21 cellular contexts compared by ENCODE assay signal in genomic region chr6:21067521-21067920, GRCh38.
DNase-seq lines count a peak whose midpoint lies in the region; ATAC-seq, FAIRE-seq and TF ChIP-seq lines count a peak whose summit lies in the region.
"Had no signal": no experiment of that assay in that cellular context is flagged by ENCODE, and none has a peak within 500 bp of the region (broad histone marks: within the 10 kb centered on the region; RNA-seq: fewer than 3 reads in every experiment).

No MANE protein-coding gene starts in this region.

- intact Hi-C loops in K562 (cut with micrococcal nuclease): no loop called here
- intact Hi-C loops in transverse colon (cut with DNase I; ENCODE audit: low total_unique reads): no loop called here

- H3K4me3 ChIP-seq in GM23338: no peak overlapping the region
- H3K4me3 ChIP-seq in NB4 (ENCODE audit: low read depth, low read length): no peak overlapping the region
- no peak overlapping the region for H3K4me3 ChIP-seq in K562
- no peak overlapping the region for H3K4me3 ChIP-seq in transverse colon

- no peaks in the 10 kb centered on the region for H3K9me1 ChIP-seq in K562 (ENCODE audit: control insufficient read depth, insufficient read depth, low read length)

- H3K4me3 Mint-ChIP-seq in GM23338: no peak overlapping the region
- H3K4me3 Mint-ChIP-seq: CD14-positive monocyte had no signal

- in situ Hi-C loops in K562 (cut with MboI): no loop called here
- in situ Hi-C loops in transverse colon (cut with MboI; ENCODE audit: low pct_ligation_motif_present in 1 of 4, low pct_unique_long_range_greater_than_20kb in 1 of 4, low sequenced_read_pairs in 3 of 4): no loop called here

- TF ChIP-seq EP300 in K562 (IDR thresholded peaks at IDR 0.05; ENCODE audit: low read length) (no peak), transverse colon (IDR thresholded peaks at IDR 0.05; ENCODE audit: low read depth) (no peak)

- H3F3A ChIP-seq in GM23338 (replicated peaks; ENCODE audit: low read depth): no peaks in the 10 kb centered on the region

- H3K4me1 ChIP-seq in GM23338 (ENCODE audit: insufficient read depth) (peaks cover 8% of the 10 kb centered on the region; the same call in 1 of the 2 replicates), K562 (replicated peaks in 1 of 2; ENCODE audit: control insufficient read depth in 2 of 2, insufficient read depth in 2 of 2, low read length in 2 of 2) (peaks cover 0 to 11% of the 10 kb centered on the region in 2 experiments; a peak in 2 of 5 replicates), transverse colon (no peaks in the 10 kb centered on the region)

- FAIRE-seq in K562 (lab: Jason Lieb, UNC): no peak
- FAIRE-seq: GM12892 had no signal

- no peak for TF ChIP-seq RAD21 in K562 (CRISPR knock-in tag; conservative IDR thresholded peaks at IDR 0.05 in 1 of 2, IDR thresholded peaks at IDR 0.05 in 1 of 2)

- no peaks in the 10 kb centered on the region for H4K20me1 ChIP-seq in GM23338 (replicated peaks; ENCODE audit: insufficient read depth)
- H4K20me1 ChIP-seq in K562 (replicated peaks; ENCODE audit: control insufficient read depth, insufficient read depth, low read length): no peaks in the 10 kb centered on the region

- TF ChIP-seq POLR2A in NB4 (IDR thresholded peaks at IDR 0.05; ENCODE audit: extremely low read depth, insufficient read length) (no peak), K562 (conservative IDR thresholded peaks at IDR 0.05) (no peak), transverse colon (IDR thresholded peaks at IDR 0.05) (no peak)

- H2AFZ ChIP-seq in GM23338 (no peak overlapping the region), K562 (ENCODE audit: low read depth, low read length) (no peak overlapping the region)

- no peaks in the 10 kb centered on the region for H3K27me3 ChIP-seq in GM23338 (ENCODE audit: insufficient read depth)
- H3K27me3 ChIP-seq in K562 (ENCODE audit: control insufficient read depth in 2 of 2, insufficient read depth in 2 of 2, low read length in 2 of 2): no peaks in the 10 kb centered on the region
- H3K27me3 ChIP-seq in transverse colon: no peaks in the 10 kb centered on the region

- peaks cover 7% of the 10 kb centered on the region; the same call in 2 of the 3 replicates for H3K36me3 Mint-ChIP-seq in GM23338 (ENCODE audit: low read depth)

- CTCF ChIA-PET in K562 (lab: Yijun Ruan, JAX; ENCODE audit: low intra/inter-chr PET ratio): no interaction called here

- no TSS peak for BruUV-seq in K562 (replicated peaks; lab: Mats Ljungman, UMichigan)

- H3K9me2 ChIP-seq in GM23338 (ENCODE audit: insufficient read depth): no peaks in the 10 kb centered on the region

- H3K27ac ChIP-seq in GM23338 (ENCODE audit: low read depth) (no peak overlapping the region), K562 (ENCODE audit: extremely low read depth, low read depth, low read length) (peak overlapping the region; percentile 13; the same call in 1 of the 3 replicates), transverse colon (no peak overlapping the region)

- no peaks in the 10 kb centered on the region for H3K36me3 ChIP-seq in GM23338 (ENCODE audit: insufficient read depth)
- H3K36me3 ChIP-seq in K562 (ENCODE audit: control insufficient read depth, insufficient read depth, low read length): no peaks in the 10 kb centered on the region
- H3K36me3 ChIP-seq in transverse colon: peaks cover 0 to 1% (median 0%) of the 10 kb centered on the region in 4 donors

- TF ChIP-seq CTCF in GM23338 (conservative IDR thresholded peaks at IDR 0.05; ENCODE audit: low read depth in 2 of 2) (no peak), NB4 (IDR thresholded peaks at IDR 0.05; ENCODE audit: low read depth, low read length) (no peak), K562 (IDR thresholded peaks at IDR 0.05 in 2 of 3, conservative IDR thresholded peaks at IDR 0.05 in 1 of 3; ENCODE audit: insufficient read depth in 2 of 3, low read depth in 1 of 3, low read length in 3 of 3) (no peak), omental fat pad (IDR thresholded peaks at IDR 0.05) (no peak), transverse colon (IDR thresholded peaks at IDR 0.05) (no peak)

- POLR2A ChIA-PET in K562 (lab: Yijun Ruan, JAX): interaction anchor here (1.1 to 1.4 kb wide), 3 partner anchors 9 to 12 kb away, joined by 3 to 5 read pairs (median 3); no protein-coding TSS in a partner anchor

- no peak overlapping the region for H3K4me2 ChIP-seq in GM23338
- H3K4me2 ChIP-seq in K562 (ENCODE audit: insufficient read depth, low read length): no peak overlapping the region

- peaks cover 3% of the 10 kb centered on the region; the same call in 1 of the 3 replicates for H3K9me3 Mint-ChIP-seq in GM23338

- peaks cover 2% of the 10 kb centered on the region for H3K27me3 Mint-ChIP-seq in GM23338 (ENCODE audit: insufficient read depth, low read depth, poor library complexity)

- H3K9me3 ChIP-seq in K562 (replicated peaks; ENCODE audit: control insufficient read depth, insufficient read depth, low read depth, low read length): no peaks in the 10 kb centered on the region
- H3K9me3 ChIP-seq in transverse colon: no peaks in the 10 kb centered on the region

- peaks cover 10% of the 10 kb centered on the region for H3K4me1 Mint-ChIP-seq in GM23338
- H3K4me1 Mint-ChIP-seq: CD14-positive monocyte had no signal

- ATAC-seq in GM23338 (no peak), K562 (no peak; the same call in 2 of the 3 replicates), omental fat pad (ENCODE audit: low FRiP score) (no peak), GM21619 (IDR thresholded peaks at IDR 0.05; ENCODE audit: unreplicated experiment) (no peak)
- ATAC-seq: Panc1, Right ventricle myocardium inferior had no signal

- no peak overlapping the region for H3K9ac ChIP-seq in K562 (ENCODE audit: insufficient read depth in 1 of 2, low read depth in 2 of 2, low read length in 2 of 2)

- WGBS in K562 (ENCODE audit: insufficient coverage, low coverage, missing lambda C conversion rate): 56% methylated on average over 3 of the region's 3 CpGs
- WGBS in transverse colon (ENCODE audit: low coverage in 1 of 2), 2 donors: 97 to 100% methylated on average over 3 of the region's 3 CpGs

- DNase-seq in GM23338 (ENCODE audit: low spot score): no peak
- DNase-seq in NB4 (ENCODE audit: low read depth): peak; percentile 17
- DNase-seq in K562 (ENCODE audit: extremely low read depth in 1 of 4, low spot score in 3 of 4): peak in 2 of 4 experiments; percentile 12 to 22
- DNase-seq in iris pigment epithelial cell (ENCODE audit: low read depth): peak; percentile 56
- no peak for DNase-seq in omental fat pad (ENCODE audit: low spot score)
- no peak for DNase-seq in transverse colon
- DNase-seq in NCI-H1105 (lab: John Stamatoyannopoulos, UW): no peak
- DNase-seq: ACHN, AML-193, COR-L47, Kasumi-1, MV-4-11, NCI-H1436 treated with DMSO at 0.1 percent for 48 hours, NCI-H2081 treated with DMSO at 0.1 percent for 48 hours, NCI-H510A, NCI-H82 had no signal

- H3K27ac Mint-ChIP-seq in GM23338: peak overlapping the region; percentile 35; the same call in 1 of the 2 replicates

- H3K79me2 ChIP-seq in GM23338 (replicated peaks; ENCODE audit: insufficient read depth): no peaks in the 10 kb centered on the region
- no peaks in the 10 kb centered on the region for H3K79me2 ChIP-seq in K562 (ENCODE audit: control insufficient read depth, insufficient read depth, low read length)

TF ChIP-seq in GM23338, 12 proteins besides CTCF, POLR2A, EP300 and RAD21:
- TF ChIP-seq STAT1 (IDR thresholded peaks at IDR 0.05; ENCODE audit: unreplicated experiment) (no peak), ETS1 (IDR thresholded peaks at IDR 0.05) (no peak), EZH2phosphoT487 (IDR thresholded peaks at IDR 0.05; ENCODE audit: unreplicated experiment) (no peak), ZNF331 (CRISPR knock-in tag; IDR thresholded peaks at IDR 0.05; ENCODE audit: low read depth) (no peak)
TF ChIP-seq in GM23338: peak in this region for 0.

TF ChIP-seq in K562, 482 proteins besides CTCF, POLR2A, EP300 and RAD21 (continues in another document):
- TF ChIP-seq JUN (IDR thresholded peaks at IDR 0.05; ENCODE audit: borderline replicate concordance, low read depth, low read length) (no peak), JUN (CRISPR knock-in tag; IDR thresholded peaks at IDR 0.05; ENCODE audit: borderline replicate concordance) (no peak), NELFE (IDR thresholded peaks at IDR 0.05; ENCODE audit: insufficient read depth, insufficient read length) (no peak), FIP1L1 (IDR thresholded peaks at IDR 0.05; ENCODE audit: low read depth, low read length, poor library complexity, severe bottlenecking) (no peak), ZBTB7A (IDR thresholded peaks at IDR 0.05; ENCODE audit: borderline replicate concordance, control insufficient read depth, low read depth, low read length) (no peak), MAFK (IDR thresholded peaks at IDR 0.05; ENCODE audit: low read length) (peak; percentile 53; the same call in 1 of the 2 replicates), DLX4 (CRISPR knock-in tag; IDR thresholded peaks at IDR 0.05) (no peak), RBM25 (IDR thresholded peaks at IDR 0.05; ENCODE audit: low read depth, low read length, severe bottlenecking) (no peak), ZNF398 (CRISPR knock-in tag; IDR thresholded peaks at IDR 0.05) (no peak), SMARCC2 (IDR thresholded peaks at IDR 0.05; ENCODE audit: low read depth) (no peak), YBX1 (IDR thresholded peaks at IDR 0.05) (no peak), ZNF324 (CRISPR knock-in tag; IDR thresholded peaks at IDR 0.05) (no peak), MAFF (IDR thresholded peaks at IDR 0.05; ENCODE audit: low read length) (peak; percentile 64; the same call in 1 of the 2 replicates), ZNF274 (IDR thresholded peaks at IDR 0.05; ENCODE audit: borderline replicate concordance, low read depth, low read length) (no peak)

Comparison
In these comparisons a context has a peak if more than half of its experiments do, and no peak if none do; other contexts are left out.
1. DNase-seq: peak in NB4 (single experiment) and iris pigment epithelial cell (single experiment); none in GM23338 (single experiment), omental fat pad (single experiment), transverse colon (single experiment) and NCI-H1105 (single experiment).